ENCODE assay signal across 25 cellular contexts in the genomic region with DNA sequence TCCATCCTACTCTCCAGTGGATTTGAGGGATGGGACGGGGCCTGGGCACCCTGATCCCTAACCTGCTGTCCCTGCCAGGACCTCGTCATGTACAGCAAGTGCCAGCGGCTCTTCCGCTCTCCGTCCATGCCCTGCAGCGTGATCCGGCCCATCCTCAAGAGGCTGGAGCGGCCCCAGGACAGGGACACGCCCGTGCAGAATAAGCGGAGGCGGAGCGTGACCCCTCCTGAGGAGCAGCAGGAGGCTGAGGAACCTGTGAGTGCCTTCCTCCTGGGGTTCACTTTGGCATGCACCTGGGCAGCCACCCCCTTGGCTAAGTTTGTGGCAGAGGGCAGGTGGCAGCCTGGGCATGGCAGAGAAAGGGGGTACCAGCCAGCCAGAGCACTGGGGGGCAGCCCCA. TPM values are rescaled to one million over a fixed set of nuclear protein-coding genes. Genes with fewer than 3 reads are reported as not detected.
DNase-seq lines count a peak whose midpoint lies in the region; ATAC-seq and TF ChIP-seq lines count a peak whose summit lies in the region.
"Had no signal": no experiment of that assay in that cellular context is flagged by ENCODE, and none has a peak within 500 bp of the region (broad histone marks: within the 10 kb centered on the region; RNA-seq: fewer than 3 reads in every experiment).

No MANE protein-coding gene starts in this region.

- H3K36me3 Mint-ChIP-seq in activated CD4-positive, alpha-beta memory T cell treated with anti-CD3 and anti-CD28 coated beads, Interleukin-2, amount 10 ng/mL, durations not matched to agents 7 days and 5 days (ENCODE audit: low read depth): peaks cover 98% of the 10 kb centered on the region
- peaks cover 81% of the 10 kb centered on the region for H3K36me3 Mint-ChIP-seq in activated CD4-positive, alpha-beta memory T cell treated with anti-CD3 and anti-CD28 coated beads for 36 hours
- H3K36me3 Mint-ChIP-seq in CD8-positive, alpha-beta memory T cell: peaks cover 40 to 97% (median 47%) of the 10 kb centered on the region in 3 donors
- peaks cover 41% of the 10 kb centered on the region for H3K36me3 Mint-ChIP-seq in neural progenitor cell

- intact Hi-C loops in activated CD4-positive, alpha-beta memory T cell treated with anti-CD3 and anti-CD28 coated beads for 36 hours (cut with micrococcal nuclease): no loop called here
- intact Hi-C loops in esophagus muscularis mucosa (cut with DNase I): no loop called here
- intact Hi-C loops in spleen (cut with DNase I; ENCODE audit: low total_unique reads): no loop called here

- CTCF ChIA-PET in activated CD4-positive, alpha-beta memory T cell treated with anti-CD3 and anti-CD28 coated beads, Interleukin-2, amount 10 ng/mL, durations not matched to agents 7 days and 5 days (lab: Charles Lee): interaction anchor here (5.1 kb wide), 1 partner anchor 18 kb away, joined by 30 read pairs; a partner anchor contains a TSS
- CTCF ChIA-PET in activated CD4-positive, alpha-beta memory T cell treated with anti-CD3 and anti-CD28 coated beads for 36 hours (lab: Charles Lee): interaction anchor here (2.1 to 3.0 kb wide), 2 partner anchors 18 to 53 kb away, joined by 7 to 15 read pairs; a partner anchor contains a TSS
- CTCF ChIA-PET in CD8-positive, alpha-beta memory T cell (lab: Charles Lee): interaction anchor here (2.9 kb wide), 1 partner anchor 18 kb away, joined by 29 read pairs; a partner anchor contains a TSS

- peak overlapping the region; percentile 70 for H3K27ac Mint-ChIP-seq in activated CD4-positive, alpha-beta memory T cell treated with anti-CD3 and anti-CD28 coated beads, Interleukin-2, amount 10 ng/mL, durations not matched to agents 7 days and 5 days
- H3K27ac Mint-ChIP-seq in activated CD4-positive, alpha-beta memory T cell treated with anti-CD3 and anti-CD28 coated beads for 36 hours: no peak overlapping the region
- peak overlapping the region in 6 of 8 donors; percentile 47 to 88 (median 66) for H3K27ac Mint-ChIP-seq in CD8-positive, alpha-beta memory T cell
- H3K27ac Mint-ChIP-seq in neural progenitor cell: no peak overlapping the region

- no peak overlapping the region for H2AFZ ChIP-seq in neural progenitor cell (replicated peaks)

- no peak for ATAC-seq in HG03108 (IDR thresholded peaks at IDR 0.05; ENCODE audit: unreplicated experiment)
- ATAC-seq: A549 had no signal

- 94% methylated on average over 13 of the region's 13 CpGs for WGBS in esophagus muscularis mucosa
- 84 to 97% (median 89%) methylated on average over 7 to 13 of the region's 13 CpGs for WGBS in spleen, 5 donors

- no peak overlapping the region for H3K9ac ChIP-seq in neural progenitor cell

- H3K36me3 ChIP-seq in CD8-positive, alpha-beta memory T cell (ENCODE audit: insufficient read depth, low read length): peaks cover 70% of the 10 kb centered on the region
- H3K36me3 ChIP-seq in esophagus muscularis mucosa (peaks cover 46 to 82% (median 61%) of the 10 kb centered on the region in 4 donors), spleen (peaks cover 0 to 82% (median 56%) of the 10 kb centered on the region in 6 donors), neural progenitor cell (no peaks in the 10 kb centered on the region)

- no peak overlapping the region for H3K4me2 ChIP-seq in neural progenitor cell
- H3K4me2 ChIP-seq: A549 had no signal

- no peak overlapping the region for H3K4me3 ChIP-seq in CD8-positive, alpha-beta memory T cell (ENCODE audit: low read length)
- no peak overlapping the region for H3K4me3 ChIP-seq in esophagus muscularis mucosa
- H3K4me3 ChIP-seq in spleen: peak overlapping the region in 1 of 8 donors; percentile 5
- no peak overlapping the region for H3K4me3 ChIP-seq in neural progenitor cell
- H3K4me3 ChIP-seq: A549 had no signal

- no peak for TF ChIP-seq EP300 in esophagus muscularis mucosa (IDR thresholded peaks at IDR 0.05)

- no peak overlapping the region for H3K4me3 Mint-ChIP-seq in activated CD4-positive, alpha-beta memory T cell treated with anti-CD3 and anti-CD28 coated beads, Interleukin-2, amount 10 ng/mL, durations not matched to agents 7 days and 5 days
- H3K4me3 Mint-ChIP-seq in activated CD4-positive, alpha-beta memory T cell treated with anti-CD3 and anti-CD28 coated beads for 36 hours: no peak overlapping the region
- H3K4me3 Mint-ChIP-seq in CD8-positive, alpha-beta memory T cell: peak overlapping the region in 1 of 7 donors; percentile 68
- H3K4me3 Mint-ChIP-seq in neural progenitor cell: no peak overlapping the region
- H3K4me3 Mint-ChIP-seq: HFFc6 had no signal

- DNase-seq in activated CD4-positive, alpha-beta memory T cell treated with anti-CD3 and anti-CD28 coated beads, Interleukin-2, amount 10 ng/mL, durations not matched to agents 7 days and 5 days: no peak
- no peak for DNase-seq in activated CD4-positive, alpha-beta memory T cell treated with anti-CD3 and anti-CD28 coated beads for 36 hours
- DNase-seq in CD8-positive, alpha-beta memory T cell: no peak
- no peak for DNase-seq in esophagus muscularis mucosa (ENCODE audit: extremely low spot score)
- DNase-seq in spleen: peak; percentile 81
- DNase-seq in Ammon's horn (ENCODE audit: low spot score): no peak
- no peak for DNase-seq in neural progenitor cell (ENCODE audit: low spot score)
- DNase-seq: activated CD4-positive, alpha-beta T cell treated with anti-CD3 and anti-CD28 coated beads for 1 hour; activated CD8-positive, alpha-beta memory T cell treated with anti-CD3 and anti-CD28 coated beads, Interleukin-2, amount 50 U/mL, for 48 hours; activated gamma-delta T cell treated with Interleukin-2 at 50 U/mL for 16 hours; amygdala; caudate nucleus; effector CD4-positive, alpha-beta T cell; GDM1; HFFc6; midbrain; NCI-H1417 treated with DMSO at 0.1 percent for 48 hours; NCI-H2171 treated with DMSO at 0.1 percent for 48 hours; NCI-H774; stimulated activated CD4-positive, alpha-beta T cell treated with anti-CD3 and anti-CD28 coated beads, Interleukin-4, amount 100 ng/mL, for 4 hours; SW 1271 had no signal

- H3K9me3 ChIP-seq in CD8-positive, alpha-beta memory T cell (ENCODE audit: low read length): no peaks in the 10 kb centered on the region
- H3K9me3 ChIP-seq in esophagus muscularis mucosa (peaks cover 0 to 5% (median 0%) of the 10 kb centered on the region in 4 donors), spleen (no peaks in the 10 kb centered on the region), neural progenitor cell (ENCODE audit: low read depth) (no peaks in the 10 kb centered on the region)

- H3K4me1 Mint-ChIP-seq in activated CD4-positive, alpha-beta memory T cell treated with anti-CD3 and anti-CD28 coated beads, Interleukin-2, amount 10 ng/mL, durations not matched to agents 7 days and 5 days: peaks cover 81% of the 10 kb centered on the region
- peaks cover 62% of the 10 kb centered on the region for H3K4me1 Mint-ChIP-seq in activated CD4-positive, alpha-beta memory T cell treated with anti-CD3 and anti-CD28 coated beads for 36 hours (ENCODE audit: low read depth)
- peaks cover 68 to 91% (median 72%) of the 10 kb centered on the region in 3 donors for H3K4me1 Mint-ChIP-seq in CD8-positive, alpha-beta memory T cell
- H3K4me1 Mint-ChIP-seq in neural progenitor cell: peaks cover 58% of the 10 kb centered on the region

- no peaks in the 10 kb centered on the region for H3K9me3 Mint-ChIP-seq in activated CD4-positive, alpha-beta memory T cell treated with anti-CD3 and anti-CD28 coated beads, Interleukin-2, amount 10 ng/mL, durations not matched to agents 7 days and 5 days
- no peaks in the 10 kb centered on the region for H3K9me3 Mint-ChIP-seq in activated CD4-positive, alpha-beta memory T cell treated with anti-CD3 and anti-CD28 coated beads for 36 hours
- no peaks in the 10 kb centered on the region for H3K9me3 Mint-ChIP-seq in CD8-positive, alpha-beta memory T cell
- no peaks in the 10 kb centered on the region for H3K9me3 Mint-ChIP-seq in neural progenitor cell
- H3K9me3 Mint-ChIP-seq: HFFc6 had no signal

- H3K27me3 Mint-ChIP-seq in activated CD4-positive, alpha-beta memory T cell treated with anti-CD3 and anti-CD28 coated beads, Interleukin-2, amount 10 ng/mL, durations not matched to agents 7 days and 5 days: no peaks in the 10 kb centered on the region
- H3K27me3 Mint-ChIP-seq in activated CD4-positive, alpha-beta memory T cell treated with anti-CD3 and anti-CD28 coated beads for 36 hours: no peaks in the 10 kb centered on the region
- H3K27me3 Mint-ChIP-seq in CD8-positive, alpha-beta memory T cell: peaks cover 0 to 3% of the 10 kb centered on the region in 2 donors
- H3K27me3 Mint-ChIP-seq in neural progenitor cell (ENCODE audit: insufficient read depth, low read depth): peaks cover 14% of the 10 kb centered on the region

- TF ChIP-seq POLR2A in esophagus muscularis mucosa (IDR thresholded peaks at IDR 0.05; ENCODE audit: low read depth): no peak
- TF ChIP-seq POLR2A in spleen (IDR thresholded peaks at IDR 0.05): no peak

- no peaks in the 10 kb centered on the region for H3K79me2 ChIP-seq in neural progenitor cell (ENCODE audit: low read depth)

- POLR2A ChIA-PET in activated CD4-positive, alpha-beta memory T cell treated with anti-CD3 and anti-CD28 coated beads, Interleukin-2, amount 10 ng/mL, durations not matched to agents 7 days and 5 days (lab: Charles Lee): interaction anchor here (1.8 kb wide), 1 partner anchor 15 kb away, joined by 6 read pairs; a partner anchor contains a TSS
- POLR2A ChIA-PET in activated CD4-positive, alpha-beta memory T cell treated with anti-CD3 and anti-CD28 coated beads for 36 hours (lab: Charles Lee): interaction anchor here (1.0 kb wide), 1 partner anchor 18 kb away, joined by 5 read pairs; a partner anchor contains a TSS
- POLR2A ChIA-PET in CD8-positive, alpha-beta memory T cell (lab: Charles Lee): no interaction called here

- H4K20me1 ChIP-seq in neural progenitor cell (ENCODE audit: low read depth): peaks cover 9% of the 10 kb centered on the region

- no peak overlapping the region for H3K27ac ChIP-seq in CD8-positive, alpha-beta memory T cell (ENCODE audit: low read depth, low read length)
- H3K27ac ChIP-seq in esophagus muscularis mucosa (replicated peaks in 1 of 4): peak overlapping the region in 3 of 4 donors; percentile 18 to 96 (median 23)
- peak overlapping the region; percentile 14 to 99 (median 53) for H3K27ac ChIP-seq in spleen
- H3K27ac ChIP-seq in neural progenitor cell: no peak overlapping the region
- H3K27ac ChIP-seq: C4-2B had no signal

- peaks cover 67% of the 10 kb centered on the region for H3K4me1 ChIP-seq in CD8-positive, alpha-beta memory T cell (ENCODE audit: insufficient read depth, low read length)
- H3K4me1 ChIP-seq in esophagus muscularis mucosa: peaks cover 20 to 77% (median 67%) of the 10 kb centered on the region in 4 donors
- H3K4me1 ChIP-seq in spleen: peaks cover 33 to 100% (median 81%) of the 10 kb centered on the region in 6 donors
- H3K4me1 ChIP-seq in neural progenitor cell: peaks cover 27% of the 10 kb centered on the region

- H3F3A ChIP-seq in neural progenitor cell (ENCODE audit: low read depth): peaks cover 30% of the 10 kb centered on the region

- TF ChIP-seq CTCF in esophagus muscularis mucosa (IDR thresholded peaks at IDR 0.05) (no peak), spleen (IDR thresholded peaks at IDR 0.05 in 8 of 11, conservative IDR thresholded peaks at IDR 0.05 in 3 of 11) (no peak), neural progenitor cell (IDR thresholded peaks at IDR 0.05) (no peak)

- no peaks in the 10 kb centered on the region for H3K27me3 ChIP-seq in CD8-positive, alpha-beta memory T cell (ENCODE audit: insufficient read depth, low read length, poor library complexity, severe bottlenecking)
- H3K27me3 ChIP-seq in esophagus muscularis mucosa (no peaks in the 10 kb centered on the region), spleen (replicated peaks in 1 of 7) (no peaks in the 10 kb centered on the region), neural progenitor cell (peaks cover 5% of the 10 kb centered on the region)

RNA-seq across cellular contexts. Expression of a gene that starts 5.7 kb away (rescaled TPM):
- total RNA-seq in activated CD4-positive, alpha-beta memory T cell treated with anti-CD3 and anti-CD28 coated beads, Interleukin-2, amount 10 ng/mL, durations not matched to agents 7 days and 5 days: 100 to 1,000 TPM; 452 to 454 TPM
- total RNA-seq in activated CD4-positive, alpha-beta memory T cell treated with anti-CD3 and anti-CD28 coated beads for 36 hours: 100 to 1,000 TPM; 120 to 128 TPM
- 10 to 100 TPM; 78.0 to 81.6 TPM for total RNA-seq in CD8-positive, alpha-beta memory T cell
- 61.6 TPM for polyA plus RNA-seq in CD8-positive, alpha-beta memory T cell
- total RNA-seq in esophagus muscularis mucosa (10 to 100 TPM; 29.9 to 43.1 (median 35.6) TPM), spleen (10 to 100 TPM; 48.3 to 67.7 (median 55.1) TPM), neural progenitor cell (ENCODE audit: low replicate concordance) (9.3 and 22.9 TPM in 2 replicates)
- 10 to 100 TPM; 22.8 to 45.8 (median 42.9) TPM for polyA plus RNA-seq in spleen

RNA-seq across cellular contexts. Expression of a gene that starts 15.3 kb away (rescaled TPM):
- total RNA-seq in activated CD4-positive, alpha-beta memory T cell treated with anti-CD3 and anti-CD28 coated beads, Interleukin-2, amount 10 ng/mL, durations not matched to agents 7 days and 5 days: 10 to 100 TPM; 67.0 to 68.0 TPM
- 10 to 100 TPM; 50.1 to 51.9 TPM for total RNA-seq in activated CD4-positive, alpha-beta memory T cell treated with anti-CD3 and anti-CD28 coated beads for 36 hours
- 10 to 100 TPM; 66.4 to 69.9 TPM for total RNA-seq in CD8-positive, alpha-beta memory T cell
- 1.7 TPM for polyA plus RNA-seq in CD8-positive, alpha-beta memory T cell
- total RNA-seq in esophagus muscularis mucosa: 100 to 1,000 TPM; 131 to 225 (median 199) TPM
- 10 to 100 TPM; 41.8 to 84.7 (median 57.9) TPM for total RNA-seq in spleen
- polyA plus RNA-seq in spleen: 10 to 100 TPM; 24.8 to 56.9 (median 29.3) TPM
- total RNA-seq in neural progenitor cell (ENCODE audit: low replicate concordance): 5.0 and 28.9 TPM in 2 replicates

RNA-seq across cellular contexts. Expression of a gene that starts 18.5 kb away (rescaled TPM):
- 10 to 100 TPM; 12.7 to 15.5 TPM for total RNA-seq in activated CD4-positive, alpha-beta memory T cell treated with anti-CD3 and anti-CD28 coated beads, Interleukin-2, amount 10 ng/mL, durations not matched to agents 7 days and 5 days
- 1 to 10 TPM; 9.1 to 10.0 TPM for total RNA-seq in activated CD4-positive, alpha-beta memory T cell treated with anti-CD3 and anti-CD28 coated beads for 36 hours
- 10 to 100 TPM; 14.0 to 15.7 TPM for total RNA-seq in CD8-positive, alpha-beta memory T cell
- polyA plus RNA-seq in CD8-positive, alpha-beta memory T cell: 18.4 TPM
- total RNA-seq in esophagus muscularis mucosa (10 to 100 TPM in 3 of 4 donors, 1 to 10 TPM in 1; 7.9 to 11.7 (median 11.2) TPM), spleen (10 to 100 TPM; 11.1 to 19.0 (median 17.1) TPM), neural progenitor cell (ENCODE audit: low replicate concordance) (1.2 and 3.4 TPM in 2 replicates)
- polyA plus RNA-seq in spleen: 1 to 10 TPM; 5.3 to 9.6 (median 5.6) TPM

RNA-seq across cellular contexts. Expression of a gene that starts 20.6 kb away (rescaled TPM):
- not detected for total RNA-seq in activated CD4-positive, alpha-beta memory T cell treated with anti-CD3 and anti-CD28 coated beads, Interleukin-2, amount 10 ng/mL, durations not matched to agents 7 days and 5 days
- under 1 TPM in 1 of 2 experiments, not detected in 1; 0.17 TPM for total RNA-seq in activated CD4-positive, alpha-beta memory T cell treated with anti-CD3 and anti-CD28 coated beads for 36 hours
- total RNA-seq in CD8-positive, alpha-beta memory T cell: under 1 TPM; 0.13 to 0.24 TPM
- not detected for polyA plus RNA-seq in CD8-positive, alpha-beta memory T cell
- under 1 TPM in 1 of 4 donors, not detected in 3; 0.50 TPM for total RNA-seq in esophagus muscularis mucosa
- not detected for total RNA-seq in spleen
- polyA plus RNA-seq in spleen: under 1 TPM in 2 of 3 donors, not detected in 1; 0.06 to 0.11 TPM
- total RNA-seq in neural progenitor cell (ENCODE audit: low replicate concordance): 0.34 and 1.2 TPM in 2 replicates
- total RNA-seq: urinary bladder had no signal

RNA-seq across cellular contexts. Expression of a gene that starts 34.3 kb away (rescaled TPM):
- 10 to 100 TPM; 20.7 to 23.4 TPM for total RNA-seq in activated CD4-positive, alpha-beta memory T cell treated with anti-CD3 and anti-CD28 coated beads, Interleukin-2, amount 10 ng/mL, durations not matched to agents 7 days and 5 days
- 10 to 100 TPM; 50.6 to 51.4 TPM for total RNA-seq in activated CD4-positive, alpha-beta memory T cell treated with anti-CD3 and anti-CD28 coated beads for 36 hours
- total RNA-seq in CD8-positive, alpha-beta memory T cell: 10 to 100 TPM; 72.7 to 74.9 TPM
- 27.0 TPM for polyA plus RNA-seq in CD8-positive, alpha-beta memory T cell
- 10 to 100 TPM; 56.5 to 96.1 (median 73.6) TPM for total RNA-seq in esophagus muscularis mucosa
- total RNA-seq in spleen: 10 to 100 TPM; 29.4 to 42.4 (median 35.1) TPM
- 10 to 100 TPM; 31.3 to 55.5 (median 36.8) TPM for polyA plus RNA-seq in spleen
- 17.6 and 42.8 TPM in 2 replicates for total RNA-seq in neural progenitor cell (ENCODE audit: low replicate concordance)

Comparison
In these comparisons a context has a peak if more than half of its experiments do, and no peak if none do; other contexts are left out.
1. H3K27ac Mint-ChIP-seq: peak in activated CD4-positive, alpha-beta memory T cell treated with anti-CD3 and anti-CD28 coated beads, Interleukin-2, amount 10 ng/mL, durations not matched to agents 7 days and 5 days (single experiment) and CD8-positive, alpha-beta memory T cell (6 of 8); none in activated CD4-positive, alpha-beta memory T cell treated with anti-CD3 and anti-CD28 coated beads for 36 hours (single experiment) and neural progenitor cell (single experiment).
2. H3K27ac ChIP-seq: peak in esophagus muscularis mucosa (3 of 4) and spleen (8 of 8); none in CD8-positive, alpha-beta memory T cell (single experiment) and neural progenitor cell (single experiment).